Comparison of ENCODE assay signal across 19 cellular contexts in genomic region chr22:26182723-26183122, GRCh38. TPM values are rescaled to one million over a fixed set of nuclear protein-coding genes. Genes with fewer than 3 reads are reported as not detected.
DNase-seq lines count a peak whose midpoint lies in the region; ATAC-seq and TF ChIP-seq lines count a peak whose summit lies in the region.
"Had no signal": no experiment of that assay in that cellular context is flagged by ENCODE, and none has a peak within 500 bp of the region (broad histone marks: within the 10 kb centered on the region; RNA-seq: fewer than 3 reads in every experiment).

No MANE protein-coding gene starts in this region.

- no peaks in the 10 kb centered on the region for H3K36me3 Mint-ChIP-seq in natural killer cell treated with Interleukin-12 subunit alpha and Interleukin-12 subunit beta and Interleukin-15 and Interleukin-18, amount 100 ng/mL, for 72 hours
- H3K36me3 Mint-ChIP-seq: CD8-positive, alpha-beta memory T cell had no signal

- H3K9me3 ChIP-seq in A673 (ENCODE audit: low read depth, low read length, poor library complexity, severe bottlenecking): no peaks in the 10 kb centered on the region
- H3K9me3 ChIP-seq: A549, HAP-1 had no signal

- TF ChIP-seq CTCF in A673 (conservative IDR thresholded peaks at IDR 0.05; ENCODE audit: low read depth, low read length): no peak

- intact Hi-C loops in A673 (cut with micrococcal nuclease; ENCODE audit: unreplicated experiment): no loop called here

- peaks cover 32% of the 10 kb centered on the region in 2 donors for H3K27me3 Mint-ChIP-seq in natural killer cell treated with Interleukin-12 subunit alpha and Interleukin-12 subunit beta and Interleukin-15 and Interleukin-18, amount 100 ng/mL, for 72 hours

- DNase-seq in DMS 273 (lab: John Stamatoyannopoulos, UW; ENCODE audit: unreplicated experiment): peak; percentile 8
- no peak for DNase-seq in DMS 273 treated with DMSO at 0.1 percent for 48 hours (lab: John Stamatoyannopoulos, UW)
- peak; percentile 26 for DNase-seq in A673 (ENCODE audit: low spot score)
- peak; percentile 48 for DNase-seq in HEK293T (ENCODE audit: extremely low spot score)
- peak; percentile 46 for DNase-seq in SK-N-DZ (ENCODE audit: low spot score)
- DNase-seq in NOMO-1 (lab: John Stamatoyannopoulos, UW; ENCODE audit: unreplicated experiment in 2 of 2): no peak
- DNase-seq in natural killer cell treated with Interleukin-12 subunit alpha and Interleukin-12 subunit beta and Interleukin-15 and Interleukin-18, amount 100 ng/mL, for 72 hours (ENCODE audit: low spot score): no peak
- DNase-seq: CD8-positive, alpha-beta memory T cell; COR-L47; DMS79 treated with DMSO at 0.1 percent for 48 hours; GF-D8; HFFc6; KG1 had no signal

- no peak overlapping the region for H3K4me3 ChIP-seq in A673 (ENCODE audit: low read depth, low read length, poor library complexity, severe bottlenecking)
- H3K4me3 ChIP-seq: A549; BLaER1 treated with 17β-estradiol and CSF1 and Interleukin-3, amounts not matched to agents 10 nM and 100 nM; HAP-1 had no signal

- no peak overlapping the region for H3K27ac ChIP-seq in A673 (ENCODE audit: low read depth, low read length, poor library complexity, severe bottlenecking)
- H3K27ac ChIP-seq: 22Rv1; A549; BLaER1 treated with 17β-estradiol and CSF1 and Interleukin-3, amounts not matched to agents 10 nM and 100 nM had no signal

- no peak for ATAC-seq in natural killer cell treated with Interleukin-12 subunit alpha and Interleukin-12 subunit beta and Interleukin-15 and Interleukin-18, amount 100 ng/mL, for 72 hours
- ATAC-seq in GM18511 (IDR thresholded peaks at IDR 0.05; ENCODE audit: unreplicated experiment): no peak
- ATAC-seq: A549 had no signal

- peaks cover 3% of the 10 kb centered on the region for H3K9me3 Mint-ChIP-seq in natural killer cell treated with Interleukin-12 subunit alpha and Interleukin-12 subunit beta and Interleukin-15 and Interleukin-18, amount 100 ng/mL, for 72 hours

- no TSS peak for BruUV-seq in A673 (replicated peaks; lab: Mats Ljungman, UMichigan)

- no peak overlapping the region for H3K27ac Mint-ChIP-seq in natural killer cell treated with Interleukin-12 subunit alpha and Interleukin-12 subunit beta and Interleukin-15 and Interleukin-18, amount 100 ng/mL, for 72 hours
- H3K27ac Mint-ChIP-seq: CD8-positive, alpha-beta memory T cell; HFFc6 had no signal

- H3K4me1 Mint-ChIP-seq in natural killer cell treated with Interleukin-12 subunit alpha and Interleukin-12 subunit beta and Interleukin-15 and Interleukin-18, amount 100 ng/mL, for 72 hours (ENCODE audit: low read depth in 2 of 2): no peaks in the 10 kb centered on the region
- H3K4me1 Mint-ChIP-seq: CD8-positive, alpha-beta memory T cell had no signal

- no peaks in the 10 kb centered on the region for H3K4me1 ChIP-seq in A673 (ENCODE audit: insufficient read depth, low read length, poor library complexity, severe bottlenecking)
- H3K4me1 ChIP-seq: A549; BLaER1 treated with 17β-estradiol and CSF1 and Interleukin-3, amounts not matched to agents 10 nM and 100 nM; HAP-1 had no signal

- no peaks in the 10 kb centered on the region for H3K36me3 ChIP-seq in A673 (ENCODE audit: insufficient read depth, low read length, poor library complexity, severe bottlenecking)
- H3K36me3 ChIP-seq: BLaER1 treated with 17β-estradiol and CSF1 and Interleukin-3, amounts not matched to agents 10 nM and 100 nM; HAP-1 had no signal

- no peak overlapping the region for H3K4me3 Mint-ChIP-seq in natural killer cell treated with Interleukin-12 subunit alpha and Interleukin-12 subunit beta and Interleukin-15 and Interleukin-18, amount 100 ng/mL, for 72 hours
- H3K4me3 Mint-ChIP-seq: CD8-positive, alpha-beta memory T cell; HFFc6 had no signal

- no peaks in the 10 kb centered on the region for H3K27me3 ChIP-seq in A673 (replicated peaks; ENCODE audit: insufficient read depth, low read depth, low read length, poor library complexity)
- H3K27me3 ChIP-seq: BLaER1 treated with 17β-estradiol and CSF1 and Interleukin-3, amounts not matched to agents 10 nM and 100 nM had no signal

- POLR2A ChIA-PET in A673 (lab: Charles Lee; ENCODE audit: low non-redundant PET): no interaction called here
- POLR2A ChIA-PET in HEK293T (lab: Yijun Ruan, JAX): no interaction called here

- CTCF ChIA-PET in A673 (lab: Charles Lee): interaction anchor here (0.7 kb wide), 1 partner anchor 10 kb away, joined by 3 read pairs; no protein-coding TSS in a partner anchor
- CTCF ChIA-PET in HEK293T (lab: Yijun Ruan, JAX): interaction anchor here (0.9 to 1.7 kb wide), 2 partner anchors 10 to 149 kb away, joined by 3 to 9 read pairs; no protein-coding TSS in a partner anchor

TF ChIP-seq in HEK293T, 16 proteins besides CTCF, POLR2A, EP300 and RAD21:
- TF ChIP-seq FOXA1 (IDR thresholded peaks at IDR 0.05) (no peak), PKNOX1 (IDR thresholded peaks at IDR 0.05) (0 out of 2 replicates have a peak, but pooled peaks have one; percentile 20)

RNA-seq across cellular contexts. Expression of gene SEZ6L, which starts 13.5 kb away (rescaled TPM):
- total RNA-seq in A673 (2021): 6.3 and 8.9 TPM in 2 replicates
- 2.4 and 3.0 TPM in 2 replicates for polyA plus RNA-seq in SK-N-DZ (2014; cell fraction: cytosol; rRNA removed)
- polyA plus RNA-seq in SK-N-DZ (2014; cell fraction: nucleus; rRNA removed): 1.3 and 1.8 TPM in 2 replicates
- not detected for total RNA-seq in natural killer cell treated with Interleukin-12 subunit alpha and Interleukin-12 subunit beta and Interleukin-15 and Interleukin-18, amount 100 ng/mL, for 72 hours
- total RNA-seq: CD8-positive, alpha-beta memory T cell; HFFc6 had no signal
- polyA plus RNA-seq: A549; AG04450; CD8-positive, alpha-beta memory T cell had no signal

Comparison
In these comparisons a context has a peak if more than half of its experiments do, and no peak if none do; other contexts are left out.
1. DNase-seq: peak in DMS 273 (single experiment), A673 (single experiment), HEK293T (single experiment) and SK-N-DZ (single experiment); none in DMS 273 treated with DMSO at 0.1 percent for 48 hours (single experiment), NOMO-1 (0 of 2) and natural killer cell treated with Interleukin-12 subunit alpha and Interleukin-12 subunit beta and Interleukin-15 and Interleukin-18, amount 100 ng/mL, for 72 hours (single experiment).